ENCODE assay signal across 21 cellular contexts in genomic region chrX:81261576-81261975, GRCh38. TPM values are rescaled to one million over a fixed set of nuclear protein-coding genes. Genes with fewer than 3 reads are reported as not detected.
A peak's percentile ranks its signal among the peaks of the same experiment; 100 is the strongest.
DNase-seq lines count a peak whose midpoint lies in the region; ATAC-seq and TF ChIP-seq lines count a peak whose summit lies in the region.
"Had no signal": no experiment of that assay in that cellular context is flagged by ENCODE, and none has a peak within 500 bp of the region (broad histone marks: within the 10 kb centered on the region; RNA-seq: fewer than 3 reads in every experiment).

No MANE protein-coding gene starts in this region.

- no peak overlapping the region for H3K27ac ChIP-seq in RWPE1
- H3K27ac ChIP-seq in epithelial cell of prostate, result peak overlapping the region; percentile 77
- peak overlapping the region; percentile 42 for H3K27ac ChIP-seq in rectal smooth muscle tissue (ENCODE audit: low read depth, low read length)
- H3K27ac ChIP-seq: upper lobe of left lung had no signal

- CTCF ChIA-PET in Calu3 (lab: Charles Lee) (no interaction called here), RWPE1 (lab: Yijun Ruan, JAX) (no interaction called here)

- H3K36me3 Mint-ChIP-seq in Calu3 (ENCODE audit: insufficient read depth, unreplicated experiment) (no peaks in the 10 kb centered on the region), T-helper 17 cell (ENCODE audit: low read depth) (no peaks in the 10 kb centered on the region)
- H3K36me3 Mint-ChIP-seq: CD4-positive, CD25-positive, alpha-beta regulatory T cell had no signal

- H3K36me3 ChIP-seq in rectal smooth muscle tissue (ENCODE audit: control insufficient read depth, insufficient read depth, low read length), result no peaks in the 10 kb centered on the region
- H3K36me3 ChIP-seq: HAP-1, upper lobe of left lung had no signal

- no TSS peak for BruUV-seq in Calu3 (replicated peaks; lab: Mats Ljungman, UMichigan)

- no peak overlapping the region for H3K4me3 Mint-ChIP-seq in Calu3 (ENCODE audit: low read depth, unreplicated experiment)
- H3K4me3 Mint-ChIP-seq in T-helper 17 cell, result no peak overlapping the region
- H3K4me3 Mint-ChIP-seq: CD4-positive, CD25-positive, alpha-beta regulatory T cell; immature natural killer cell; nephron progenitor cell; T-helper 2 cell treated with Interferon-gamma antibody and Interleukin-4, amounts not matched to agents 5 μg/mL and 100 μg/mL, for 36 hours had no signal

- H3K27ac Mint-ChIP-seq in Calu3 (ENCODE audit: unreplicated experiment) (peak overlapping the region; percentile 99), T-helper 17 cell (no peak overlapping the region)
- H3K27ac Mint-ChIP-seq: immature natural killer cell; nephron progenitor cell; T-helper 2 cell treated with Interferon-gamma antibody and Interleukin-4, amounts not matched to agents 5 μg/mL and 100 μg/mL, for 36 hours had no signal

- H3K9ac ChIP-seq in rectal smooth muscle tissue (ENCODE audit: low read length), result no peak overlapping the region

- H3K27me3 ChIP-seq in rectal smooth muscle tissue (ENCODE audit: control insufficient read depth, insufficient read depth, low read length), result no peaks in the 10 kb centered on the region
- H3K27me3 ChIP-seq: upper lobe of left lung had no signal

- TF ChIP-seq CTCF in Calu3 (IDR thresholded peaks at IDR 0.05; ENCODE audit: unreplicated experiment) (no peak), RWPE1 (conservative IDR thresholded peaks at IDR 0.05; ENCODE audit: low read depth) (no peak)

- H3K4me1 Mint-ChIP-seq in Calu3 (ENCODE audit: low read depth, unreplicated experiment) (peaks cover 51% of the 10 kb centered on the region), T-helper 17 cell (peaks cover 15% of the 10 kb centered on the region)

- DNase-seq in Calu3 (no peak), RWPE1 (ENCODE audit: low spot score) (peak; percentile 15), epithelial cell of prostate (ENCODE audit: low read depth, low spot score) (no peak), 8988T (no peak), T-helper 17 cell (no peak)
- DNase-seq: ACHN; amniotic stem cell; CD4-positive, CD25-positive, alpha-beta regulatory T cell; DMS79; immature natural killer cell; NCI-H1930; nephron progenitor cell; SIG-M5; stimulated activated naive CD8-positive, alpha-beta T cell treated with anti-CD3 and anti-CD28 coated beads, Interleukin-15, Interleukin-2, amounts not matched to agents 100 U/mL and 50 U/mL, for 24 hours; upper lobe of left lung had no signal

- H3K9me3 ChIP-seq in T-helper 17 cell (ENCODE audit: control insufficient read depth, low read length, poor library complexity, severe bottlenecking), result no peaks in the 10 kb centered on the region
- H3K9me3 ChIP-seq: upper lobe of left lung had no signal

- ATAC-seq in HG02588 (IDR thresholded peaks at IDR 0.05; ENCODE audit: unreplicated experiment) (no peak), T-helper 17 cell (no peak), GM21390 (IDR thresholded peaks at IDR 0.05; ENCODE audit: unreplicated experiment) (no peak)
- ATAC-seq: stimulated activated naive CD8-positive, alpha-beta T cell treated with anti-CD3 and anti-CD28 coated beads, Interleukin-15, Interleukin-2, amounts not matched to agents 100 U/mL and 50 U/mL, for 24 hours had no signal

- H3K27me3 Mint-ChIP-seq in Calu3 (ENCODE audit: unreplicated experiment), result no peaks in the 10 kb centered on the region
- no peaks in the 10 kb centered on the region for H3K27me3 Mint-ChIP-seq in T-helper 17 cell
- H3K27me3 Mint-ChIP-seq: CD4-positive, CD25-positive, alpha-beta regulatory T cell had no signal

- intact Hi-C loops in Calu3 (cut with micrococcal nuclease; ENCODE audit: unreplicated experiment), result loop anchor here (2.0 to 10.0 kb wide), 2 partner anchors 59 to 113 kb away; partner anchors contain the start of gene SH3BGRL

- peaks cover 11% of the 10 kb centered on the region for H3K4me1 ChIP-seq in rectal smooth muscle tissue (ENCODE audit: control insufficient read depth, insufficient read depth, low read length)

- POLR2A ChIA-PET in RWPE1 (lab: Yijun Ruan, JAX; ENCODE audit: low non-redundant PET), result no interaction called here

- no peaks in the 10 kb centered on the region for H3K9me3 Mint-ChIP-seq in Calu3 (ENCODE audit: low read depth, unreplicated experiment)
- H3K9me3 Mint-ChIP-seq: immature natural killer cell; T-helper 2 cell treated with Interferon-gamma antibody and Interleukin-4, amounts not matched to agents 5 μg/mL and 100 μg/mL, for 36 hours had no signal

- H3K4me3 ChIP-seq in rectal smooth muscle tissue (ENCODE audit: low read length), result no peak overlapping the region
- H3K4me3 ChIP-seq: coronary artery, HAP-1, upper lobe of left lung had no signal

RNA-seq across cellular contexts. Expression of gene SH3BGRL, which starts 59.7 kb away (rescaled TPM):
- total RNA-seq in Calu3 (2022) (91.2 and 105 TPM in 2 replicates), T-helper 17 cell (10 to 100 TPM; 81.3 to 97.0 TPM)

RNA-seq across cellular contexts. Expression of gene HMGN5, which starts 59.9 kb away (rescaled TPM):
- total RNA-seq in Calu3 (2022) (13.0 and 14.4 TPM in 2 replicates), T-helper 17 cell (1 to 10 TPM; 1.1 to 1.6 TPM)
